In genomic region chr11:76025068-76025467, GRCh38 we compare ENCODE assay signal across 12 cellular contexts.
A peak's percentile ranks its signal among the peaks of the same experiment; 100 is the strongest.
DNase-seq lines count a peak whose midpoint lies in the region; ATAC-seq and TF ChIP-seq lines count a peak whose summit lies in the region.
"Had no signal": no experiment of that assay in that cellular context is flagged by ENCODE, and none has a peak within 500 bp of the region (broad histone marks: within the 10 kb centered on the region; RNA-seq: fewer than 3 reads in every experiment).

No MANE protein-coding gene starts in this region.

- peaks cover 2 to 13% (median 6%) of the 10 kb centered on the region in 4 donors for H3K4me1 Mint-ChIP-seq in naive thymus-derived CD8-positive, alpha-beta T cell

- peaks cover 23 to 63% (median 26%) of the 10 kb centered on the region in 3 donors for H3K36me3 Mint-ChIP-seq in naive thymus-derived CD8-positive, alpha-beta T cell

- POLR2A ChIA-PET in HEK293 (lab: Yijun Ruan, JAX), result no interaction called here
- POLR2A ChIA-PET in naive thymus-derived CD8-positive, alpha-beta T cell (lab: Charles Lee), result no interaction called here

- no peaks in the 10 kb centered on the region for H3K4me1 ChIP-seq in HEK293 (ENCODE audit: control insufficient read depth, insufficient read depth, low read length)
- H3K4me1 ChIP-seq in left lung, result peaks cover 0 to 10% of the 10 kb centered on the region in 2 donors

- H3K9me3 Mint-ChIP-seq in naive thymus-derived CD8-positive, alpha-beta T cell, result no peaks in the 10 kb centered on the region
- H3K9me3 Mint-ChIP-seq: activated naive CD8-positive, alpha-beta T cell treated with anti-CD3 and anti-CD28 coated beads, Interleukin-2, amount 50 U/mL, for 24 hours; T-helper 1 cell treated with Interleukin-12 subunit alpha and Interleukin-12 subunit beta and Interleukin-4 antibody, amounts not matched to agents 30 μg/mL and 1 μg/mL, for 36 hours had no signal

- no peak overlapping the region for H3K4me3 ChIP-seq in AG09309 (ENCODE audit: control insufficient read depth, low read depth, low read length)
- H3K4me3 ChIP-seq in HEK293 (ENCODE audit: low read depth, low read length), result no peak overlapping the region
- no peak overlapping the region for H3K4me3 ChIP-seq in astrocyte of the cerebellum (ENCODE audit: low read depth, low read length)
- H3K4me3 ChIP-seq in left lung, result no peak overlapping the region

- DNase-seq in AG09309 (ENCODE audit: low read depth), result peak; percentile 75
- peak; percentile 94 for DNase-seq in astrocyte of the cerebellum (ENCODE audit: low read depth)
- DNase-seq in left lung, result no peak
- DNase-seq in NK-92 treated with Interleukin-12 subunit alpha and Interleukin-12 subunit beta, amount 100 ng/mL, for 24 hours (lab: John Stamatoyannopoulos, UW), result no peak
- DNase-seq in naive thymus-derived CD8-positive, alpha-beta T cell, result no peak
- no peak for DNase-seq in DMS79 (lab: John Stamatoyannopoulos, UW)
- DNase-seq: activated naive CD8-positive, alpha-beta T cell treated with anti-CD3 and anti-CD28 coated beads, Interleukin-2, amount 50 U/mL, for 24 hours; NCI-H1694 had no signal

- ATAC-seq in left lung (peak; percentile 47), GM18502 (IDR thresholded peaks at IDR 0.05; ENCODE audit: poor library complexity, unreplicated experiment) (no peak)
- no peak for ATAC-seq in naive thymus-derived CD8-positive, alpha-beta T cell
- ATAC-seq: activated naive CD8-positive, alpha-beta T cell treated with anti-CD3 and anti-CD28 coated beads, Interleukin-2, amount 50 U/mL, for 24 hours had no signal

- H3K27me3 ChIP-seq in left lung, result no peaks in the 10 kb centered on the region

- H3K9me3 ChIP-seq in HEK293 (ENCODE audit: control insufficient read depth, insufficient read depth, low read depth, low read length), result no peaks in the 10 kb centered on the region
- no peaks in the 10 kb centered on the region for H3K9me3 ChIP-seq in left lung

- H3K27me3 Mint-ChIP-seq in naive thymus-derived CD8-positive, alpha-beta T cell, result no peaks in the 10 kb centered on the region
- H3K27me3 Mint-ChIP-seq: activated naive CD8-positive, alpha-beta T cell treated with anti-CD3 and anti-CD28 coated beads, Interleukin-2, amount 50 U/mL, for 24 hours had no signal

- intact Hi-C loops in left lung (cut with DNase I), result no loop called here

- H3K27ac ChIP-seq in HEK293 (ENCODE audit: extremely low read depth, low read depth, low read length) (no peak overlapping the region), left lung (no peak overlapping the region)
- H3K27ac ChIP-seq: epithelial cell of prostate had no signal

- H3K36me3 ChIP-seq in HEK293 (ENCODE audit: control insufficient read depth in 2 of 2, insufficient read depth in 1 of 2, low read length in 2 of 2) (no peaks in the 10 kb centered on the region), left lung (peaks cover 0 to 7% of the 10 kb centered on the region in 2 donors)

- no peak overlapping the region for H3K4me3 Mint-ChIP-seq in naive thymus-derived CD8-positive, alpha-beta T cell
- H3K4me3 Mint-ChIP-seq: activated naive CD8-positive, alpha-beta T cell treated with anti-CD3 and anti-CD28 coated beads, Interleukin-2, amount 50 U/mL, for 24 hours; T-helper 1 cell treated with Interleukin-12 subunit alpha and Interleukin-12 subunit beta and Interleukin-4 antibody, amounts not matched to agents 30 μg/mL and 1 μg/mL, for 36 hours had no signal

- in situ Hi-C loops in astrocyte of the cerebellum (cut with HindIII; ENCODE audit: low sequenced_read_pairs), result no loop called here

- H3K27ac Mint-ChIP-seq in naive thymus-derived CD8-positive, alpha-beta T cell, result no peak overlapping the region
- H3K27ac Mint-ChIP-seq: activated naive CD8-positive, alpha-beta T cell treated with anti-CD3 and anti-CD28 coated beads, Interleukin-2, amount 50 U/mL, for 24 hours; T-helper 1 cell treated with Interleukin-12 subunit alpha and Interleukin-12 subunit beta and Interleukin-4 antibody, amounts not matched to agents 30 μg/mL and 1 μg/mL, for 36 hours had no signal

- CTCF ChIA-PET in HEK293 (lab: Yijun Ruan, JAX), result interaction anchor here (0.8 kb wide), 1 partner anchor 127 kb away, joined by 3 read pairs; no protein-coding TSS in a partner anchor

- TF ChIP-seq CTCF in AG09309 (IDR thresholded peaks at IDR 0.05; ENCODE audit: control insufficient read depth, insufficient read depth, low read depth, low read length, missing control alignments), result no peak
- no peak for TF ChIP-seq CTCF in HEK293 (tag by site-specific recombination; IDR thresholded peaks at IDR 0.05)
- no peak for TF ChIP-seq CTCF in astrocyte of the cerebellum (IDR thresholded peaks at IDR 0.05; ENCODE audit: low read depth, low read length, missing control alignments)
- no peak for TF ChIP-seq CTCF in left lung (IDR thresholded peaks at IDR 0.05)

TF ChIP-seq in HEK293, 187 proteins besides CTCF, POLR2A, EP300 and RAD21:
- no peak for TF ChIP-seq ZNF18 (tag by site-specific recombination; IDR thresholded peaks at IDR 0.05)
- TF ChIP-seq ZSCAN16 (tag by site-specific recombination; IDR thresholded peaks at IDR 0.05), result peak; percentile 82
- no peak for TF ChIP-seq ZNF280D (tag by site-specific recombination; IDR thresholded peaks at IDR 0.05)
- TF ChIP-seq PRDM6 (tag by site-specific recombination; IDR thresholded peaks at IDR 0.05), result peak; percentile 65
TF ChIP-seq in HEK293: peak in this region for 2.

Comparison
In these comparisons a context has a peak if more than half of its experiments do, and no peak if none do; other contexts are left out.
1. DNase-seq: peak in AG09309 (single experiment) and astrocyte of the cerebellum (single experiment); none in left lung (0 of 2), NK-92 treated with Interleukin-12 subunit alpha and Interleukin-12 subunit beta, amount 100 ng/mL, for 24 hours (single experiment), naive thymus-derived CD8-positive, alpha-beta T cell (0 of 10) and DMS79 (single experiment).